In the genomic region with DNA sequence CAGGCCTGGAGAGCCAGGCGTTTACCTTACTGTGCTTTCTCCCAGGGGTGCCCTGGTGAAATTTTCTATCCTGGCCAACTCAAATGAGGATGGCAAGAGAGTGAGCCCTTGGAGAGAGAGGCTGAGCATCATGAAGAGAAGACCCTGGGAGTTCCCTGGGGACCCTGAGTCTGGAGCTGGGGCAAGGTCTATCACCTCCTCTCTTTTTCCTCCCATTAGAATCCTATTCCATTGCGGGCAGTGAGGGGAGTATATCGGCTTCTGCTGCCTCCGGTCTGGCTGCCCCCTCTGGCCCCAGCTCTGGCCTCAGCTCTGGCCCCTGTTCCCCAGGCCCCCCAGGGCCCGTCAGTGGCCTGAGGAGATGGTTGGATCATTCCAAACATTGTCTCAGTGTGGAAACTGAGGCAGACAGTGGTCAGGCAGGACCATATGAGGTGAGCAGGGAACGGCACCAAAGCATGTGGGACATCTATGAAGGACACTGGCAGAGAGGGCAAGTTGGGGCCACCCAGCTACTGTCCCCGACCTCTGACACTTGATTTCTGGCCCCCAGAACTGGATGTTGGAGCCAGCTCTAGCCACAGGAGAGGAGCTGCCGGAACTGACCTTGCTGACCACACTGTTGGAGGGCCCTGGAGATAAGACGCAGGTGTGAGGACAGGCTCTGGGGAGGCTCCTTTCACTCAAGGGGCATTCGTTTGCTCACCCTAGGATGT, we compare ENCODE assay signal across 2 cellular contexts.
TF ChIP-seq lines count a peak whose summit lies in the region.

No MANE protein-coding gene starts in this region.

TF ChIP-seq in GM23338, 12 proteins besides CTCF, POLR2A, EP300 and RAD21:
- TF ChIP-seq, protein P1, sequence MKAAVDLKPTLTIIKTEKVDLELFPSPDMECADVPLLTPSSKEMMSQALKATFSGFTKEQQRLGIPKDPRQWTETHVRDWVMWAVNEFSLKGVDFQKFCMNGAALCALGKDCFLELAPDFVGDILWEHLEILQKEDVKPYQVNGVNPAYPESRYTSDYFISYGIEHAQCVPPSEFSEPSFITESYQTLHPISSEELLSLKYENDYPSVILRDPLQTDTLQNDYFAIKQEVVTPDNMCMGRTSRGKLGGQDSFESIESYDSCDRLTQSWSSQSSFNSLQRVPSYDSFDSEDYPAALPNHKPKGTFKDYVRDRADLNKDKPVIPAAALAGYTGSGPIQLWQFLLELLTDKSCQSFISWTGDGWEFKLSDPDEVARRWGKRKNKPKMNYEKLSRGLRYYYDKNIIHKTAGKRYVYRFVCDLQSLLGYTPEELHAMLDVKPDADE (IDR thresholded peaks at IDR 0.05) = no peak
- TF ChIP-seq ZNF114 (CRISPR knock-in tag; IDR thresholded peaks at IDR 0.05) = no peak
- TF ChIP-seq, protein P2, sequence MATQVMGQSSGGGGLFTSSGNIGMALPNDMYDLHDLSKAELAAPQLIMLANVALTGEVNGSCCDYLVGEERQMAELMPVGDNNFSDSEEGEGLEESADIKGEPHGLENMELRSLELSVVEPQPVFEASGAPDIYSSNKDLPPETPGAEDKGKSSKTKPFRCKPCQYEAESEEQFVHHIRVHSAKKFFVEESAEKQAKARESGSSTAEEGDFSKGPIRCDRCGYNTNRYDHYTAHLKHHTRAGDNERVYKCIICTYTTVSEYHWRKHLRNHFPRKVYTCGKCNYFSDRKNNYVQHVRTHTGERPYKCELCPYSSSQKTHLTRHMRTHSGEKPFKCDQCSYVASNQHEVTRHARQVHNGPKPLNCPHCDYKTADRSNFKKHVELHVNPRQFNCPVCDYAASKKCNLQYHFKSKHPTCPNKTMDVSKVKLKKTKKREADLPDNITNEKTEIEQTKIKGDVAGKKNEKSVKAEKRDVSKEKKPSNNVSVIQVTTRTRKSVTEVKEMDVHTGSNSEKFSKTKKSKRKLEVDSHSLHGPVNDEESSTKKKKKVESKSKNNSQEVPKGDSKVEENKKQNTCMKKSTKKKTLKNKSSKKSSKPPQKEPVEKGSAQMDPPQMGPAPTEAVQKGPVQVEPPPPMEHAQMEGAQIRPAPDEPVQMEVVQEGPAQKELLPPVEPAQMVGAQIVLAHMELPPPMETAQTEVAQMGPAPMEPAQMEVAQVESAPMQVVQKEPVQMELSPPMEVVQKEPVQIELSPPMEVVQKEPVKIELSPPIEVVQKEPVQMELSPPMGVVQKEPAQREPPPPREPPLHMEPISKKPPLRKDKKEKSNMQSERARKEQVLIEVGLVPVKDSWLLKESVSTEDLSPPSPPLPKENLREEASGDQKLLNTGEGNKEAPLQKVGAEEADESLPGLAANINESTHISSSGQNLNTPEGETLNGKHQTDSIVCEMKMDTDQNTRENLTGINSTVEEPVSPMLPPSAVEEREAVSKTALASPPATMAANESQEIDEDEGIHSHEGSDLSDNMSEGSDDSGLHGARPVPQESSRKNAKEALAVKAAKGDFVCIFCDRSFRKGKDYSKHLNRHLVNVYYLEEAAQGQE (IDR thresholded peaks at IDR 0.05; ENCODE audit: unreplicated experiment) = no peak
- no peak for TF ChIP-seq EZH2phosphoT487 (IDR thresholded peaks at IDR 0.05; ENCODE audit: unreplicated experiment)

TF ChIP-seq in K562, 482 proteins besides CTCF, POLR2A, EP300 and RAD21:
- peak; percentile 49 for TF ChIP-seq L3MBTL2 (IDR thresholded peaks at IDR 0.05)
- TF ChIP-seq CBFA2T3 (IDR thresholded peaks at IDR 0.05) = peak; percentile 36
- TF ChIP-seq, protein P3, sequence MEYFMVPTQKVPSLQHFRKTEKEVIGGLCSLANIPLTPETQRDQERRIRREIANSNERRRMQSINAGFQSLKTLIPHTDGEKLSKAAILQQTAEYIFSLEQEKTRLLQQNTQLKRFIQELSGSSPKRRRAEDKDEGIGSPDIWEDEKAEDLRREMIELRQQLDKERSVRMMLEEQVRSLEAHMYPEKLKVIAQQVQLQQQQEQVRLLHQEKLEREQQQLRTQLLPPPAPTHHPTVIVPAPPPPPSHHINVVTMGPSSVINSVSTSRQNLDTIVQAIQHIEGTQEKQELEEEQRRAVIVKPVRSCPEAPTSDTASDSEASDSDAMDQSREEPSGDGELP (CRISPR knock-in tag; IDR thresholded peaks at IDR 0.05; ENCODE audit: borderline replicate concordance) = 0 out of 2 replicates have a peak, but pooled peaks have one; percentile 29
- TF ChIP-seq, protein P4, sequence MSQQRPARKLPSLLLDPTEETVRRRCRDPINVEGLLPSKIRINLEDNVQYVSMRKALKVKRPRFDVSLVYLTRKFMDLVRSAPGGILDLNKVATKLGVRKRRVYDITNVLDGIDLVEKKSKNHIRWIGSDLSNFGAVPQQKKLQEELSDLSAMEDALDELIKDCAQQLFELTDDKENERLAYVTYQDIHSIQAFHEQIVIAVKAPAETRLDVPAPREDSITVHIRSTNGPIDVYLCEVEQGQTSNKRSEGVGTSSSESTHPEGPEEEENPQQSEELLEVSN (IDR thresholded peaks at IDR 0.05; ENCODE audit: borderline replicate concordance in 1 of 2, extremely low read depth in 1 of 2, insufficient read depth in 1 of 2, insufficient read length in 1 of 2, low read depth in 1 of 2, low read length in 1 of 2, poor library complexity in 1 of 2, severe bottlenecking in 1 of 2) = peak in 1 of 2 experiments; percentile 52
- TF ChIP-seq, protein P5, sequence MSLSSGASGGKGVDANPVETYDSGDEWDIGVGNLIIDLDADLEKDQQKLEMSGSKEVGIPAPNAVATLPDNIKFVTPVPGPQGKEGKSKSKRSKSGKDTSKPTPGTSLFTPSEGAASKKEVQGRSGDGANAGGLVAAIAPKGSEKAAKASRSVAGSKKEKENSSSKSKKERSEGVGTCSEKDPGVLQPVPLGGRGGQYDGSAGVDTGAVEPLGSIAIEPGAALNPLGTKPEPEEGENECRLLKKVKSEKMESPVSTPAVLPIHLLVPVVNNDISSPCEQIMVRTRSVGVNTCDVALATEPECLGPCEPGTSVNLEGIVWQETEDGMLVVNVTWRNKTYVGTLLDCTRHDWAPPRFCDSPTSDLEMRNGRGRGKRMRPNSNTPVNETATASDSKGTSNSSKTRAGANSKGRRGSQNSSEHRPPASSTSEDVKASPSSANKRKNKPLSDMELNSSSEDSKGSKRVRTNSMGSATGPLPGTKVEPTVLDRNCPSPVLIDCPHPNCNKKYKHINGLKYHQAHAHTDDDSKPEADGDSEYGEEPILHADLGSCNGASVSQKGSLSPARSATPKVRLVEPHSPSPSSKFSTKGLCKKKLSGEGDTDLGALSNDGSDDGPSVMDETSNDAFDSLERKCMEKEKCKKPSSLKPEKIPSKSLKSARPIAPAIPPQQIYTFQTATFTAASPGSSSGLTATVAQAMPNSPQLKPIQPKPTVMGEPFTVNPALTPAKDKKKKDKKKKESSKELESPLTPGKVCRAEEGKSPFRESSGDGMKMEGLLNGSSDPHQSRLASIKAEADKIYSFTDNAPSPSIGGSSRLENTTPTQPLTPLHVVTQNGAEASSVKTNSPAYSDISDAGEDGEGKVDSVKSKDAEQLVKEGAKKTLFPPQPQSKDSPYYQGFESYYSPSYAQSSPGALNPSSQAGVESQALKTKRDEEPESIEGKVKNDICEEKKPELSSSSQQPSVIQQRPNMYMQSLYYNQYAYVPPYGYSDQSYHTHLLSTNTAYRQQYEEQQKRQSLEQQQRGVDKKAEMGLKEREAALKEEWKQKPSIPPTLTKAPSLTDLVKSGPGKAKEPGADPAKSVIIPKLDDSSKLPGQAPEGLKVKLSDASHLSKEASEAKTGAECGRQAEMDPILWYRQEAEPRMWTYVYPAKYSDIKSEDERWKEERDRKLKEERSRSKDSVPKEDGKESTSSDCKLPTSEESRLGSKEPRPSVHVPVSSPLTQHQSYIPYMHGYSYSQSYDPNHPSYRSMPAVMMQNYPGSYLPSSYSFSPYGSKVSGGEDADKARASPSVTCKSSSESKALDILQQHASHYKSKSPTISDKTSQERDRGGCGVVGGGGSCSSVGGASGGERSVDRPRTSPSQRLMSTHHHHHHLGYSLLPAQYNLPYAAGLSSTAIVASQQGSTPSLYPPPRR (CRISPR knock-in tag; IDR thresholded peaks at IDR 0.05; ENCODE audit: borderline replicate concordance) = no peak
- TF ChIP-seq, protein P6, sequence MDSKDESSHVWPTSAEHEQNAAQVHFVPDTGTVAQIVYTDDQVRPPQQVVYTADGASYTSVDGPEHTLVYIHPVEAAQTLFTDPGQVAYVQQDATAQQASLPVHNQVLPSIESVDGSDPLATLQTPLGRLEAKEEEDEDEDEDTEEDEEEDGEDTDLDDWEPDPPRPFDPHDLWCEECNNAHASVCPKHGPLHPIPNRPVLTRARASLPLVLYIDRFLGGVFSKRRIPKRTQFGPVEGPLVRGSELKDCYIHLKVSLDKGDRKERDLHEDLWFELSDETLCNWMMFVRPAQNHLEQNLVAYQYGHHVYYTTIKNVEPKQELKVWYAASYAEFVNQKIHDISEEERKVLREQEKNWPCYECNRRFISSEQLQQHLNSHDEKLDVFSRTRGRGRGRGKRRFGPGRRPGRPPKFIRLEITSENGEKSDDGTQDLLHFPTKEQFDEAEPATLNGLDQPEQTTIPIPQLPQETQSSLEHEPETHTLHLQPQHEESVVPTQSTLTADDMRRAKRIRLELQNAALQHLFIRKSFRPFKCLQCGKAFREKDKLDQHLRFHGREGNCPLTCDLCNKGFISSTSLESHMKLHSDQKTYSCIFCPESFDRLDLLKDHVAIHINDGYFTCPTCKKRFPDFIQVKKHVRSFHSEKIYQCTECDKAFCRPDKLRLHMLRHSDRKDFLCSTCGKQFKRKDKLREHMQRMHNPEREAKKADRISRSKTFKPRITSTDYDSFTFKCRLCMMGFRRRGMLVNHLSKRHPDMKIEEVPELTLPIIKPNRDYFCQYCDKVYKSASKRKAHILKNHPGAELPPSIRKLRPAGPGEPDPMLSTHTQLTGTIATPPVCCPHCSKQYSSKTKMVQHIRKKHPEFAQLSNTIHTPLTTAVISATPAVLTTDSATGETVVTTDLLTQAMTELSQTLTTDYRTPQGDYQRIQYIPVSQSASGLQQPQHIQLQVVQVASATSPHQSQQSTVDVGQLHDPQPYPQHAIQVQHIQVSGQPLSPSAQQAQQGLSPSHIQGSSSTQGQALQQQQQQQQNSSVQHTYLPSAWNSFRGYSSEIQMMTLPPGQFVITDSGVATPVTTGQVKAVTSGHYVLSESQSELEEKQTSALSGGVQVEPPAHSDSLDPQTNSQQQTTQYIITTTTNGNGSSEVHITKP (IDR thresholded peaks at IDR 0.05; ENCODE audit: partially characterized antibody) = peak; percentile 61
